In the genomic region with DNA sequence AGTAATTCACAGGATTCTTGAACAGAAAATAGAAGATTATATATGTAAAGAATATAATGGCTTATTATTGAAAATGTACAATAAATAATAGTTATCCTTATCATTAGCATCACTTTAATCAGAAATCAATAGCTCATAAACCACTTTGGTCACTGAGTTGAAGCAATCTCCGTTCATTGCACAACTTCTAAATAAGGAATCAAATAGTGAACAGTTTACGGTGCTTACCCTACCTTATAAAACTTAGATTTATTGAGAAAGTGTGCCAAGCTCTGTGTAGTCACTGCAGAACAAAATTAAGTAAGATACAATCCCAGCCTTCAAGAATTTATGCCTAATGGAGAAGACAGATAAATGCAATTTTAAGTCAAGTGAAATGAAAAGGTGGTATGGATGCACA, we compare ENCODE assay signal across 2 cellular contexts.
TF ChIP-seq lines count a peak whose summit lies in the region.

No MANE protein-coding gene starts in this region.

TF ChIP-seq in H1, 55 proteins besides CTCF, POLR2A, EP300 and RAD21:
- no peak for TF ChIP-seq RNF2 (IDR thresholded peaks at IDR 0.05; ENCODE audit: borderline replicate concordance, low read depth, low read length, missing control alignments, poor library complexity, severe bottlenecking)
- TF ChIP-seq, protein P1, sequence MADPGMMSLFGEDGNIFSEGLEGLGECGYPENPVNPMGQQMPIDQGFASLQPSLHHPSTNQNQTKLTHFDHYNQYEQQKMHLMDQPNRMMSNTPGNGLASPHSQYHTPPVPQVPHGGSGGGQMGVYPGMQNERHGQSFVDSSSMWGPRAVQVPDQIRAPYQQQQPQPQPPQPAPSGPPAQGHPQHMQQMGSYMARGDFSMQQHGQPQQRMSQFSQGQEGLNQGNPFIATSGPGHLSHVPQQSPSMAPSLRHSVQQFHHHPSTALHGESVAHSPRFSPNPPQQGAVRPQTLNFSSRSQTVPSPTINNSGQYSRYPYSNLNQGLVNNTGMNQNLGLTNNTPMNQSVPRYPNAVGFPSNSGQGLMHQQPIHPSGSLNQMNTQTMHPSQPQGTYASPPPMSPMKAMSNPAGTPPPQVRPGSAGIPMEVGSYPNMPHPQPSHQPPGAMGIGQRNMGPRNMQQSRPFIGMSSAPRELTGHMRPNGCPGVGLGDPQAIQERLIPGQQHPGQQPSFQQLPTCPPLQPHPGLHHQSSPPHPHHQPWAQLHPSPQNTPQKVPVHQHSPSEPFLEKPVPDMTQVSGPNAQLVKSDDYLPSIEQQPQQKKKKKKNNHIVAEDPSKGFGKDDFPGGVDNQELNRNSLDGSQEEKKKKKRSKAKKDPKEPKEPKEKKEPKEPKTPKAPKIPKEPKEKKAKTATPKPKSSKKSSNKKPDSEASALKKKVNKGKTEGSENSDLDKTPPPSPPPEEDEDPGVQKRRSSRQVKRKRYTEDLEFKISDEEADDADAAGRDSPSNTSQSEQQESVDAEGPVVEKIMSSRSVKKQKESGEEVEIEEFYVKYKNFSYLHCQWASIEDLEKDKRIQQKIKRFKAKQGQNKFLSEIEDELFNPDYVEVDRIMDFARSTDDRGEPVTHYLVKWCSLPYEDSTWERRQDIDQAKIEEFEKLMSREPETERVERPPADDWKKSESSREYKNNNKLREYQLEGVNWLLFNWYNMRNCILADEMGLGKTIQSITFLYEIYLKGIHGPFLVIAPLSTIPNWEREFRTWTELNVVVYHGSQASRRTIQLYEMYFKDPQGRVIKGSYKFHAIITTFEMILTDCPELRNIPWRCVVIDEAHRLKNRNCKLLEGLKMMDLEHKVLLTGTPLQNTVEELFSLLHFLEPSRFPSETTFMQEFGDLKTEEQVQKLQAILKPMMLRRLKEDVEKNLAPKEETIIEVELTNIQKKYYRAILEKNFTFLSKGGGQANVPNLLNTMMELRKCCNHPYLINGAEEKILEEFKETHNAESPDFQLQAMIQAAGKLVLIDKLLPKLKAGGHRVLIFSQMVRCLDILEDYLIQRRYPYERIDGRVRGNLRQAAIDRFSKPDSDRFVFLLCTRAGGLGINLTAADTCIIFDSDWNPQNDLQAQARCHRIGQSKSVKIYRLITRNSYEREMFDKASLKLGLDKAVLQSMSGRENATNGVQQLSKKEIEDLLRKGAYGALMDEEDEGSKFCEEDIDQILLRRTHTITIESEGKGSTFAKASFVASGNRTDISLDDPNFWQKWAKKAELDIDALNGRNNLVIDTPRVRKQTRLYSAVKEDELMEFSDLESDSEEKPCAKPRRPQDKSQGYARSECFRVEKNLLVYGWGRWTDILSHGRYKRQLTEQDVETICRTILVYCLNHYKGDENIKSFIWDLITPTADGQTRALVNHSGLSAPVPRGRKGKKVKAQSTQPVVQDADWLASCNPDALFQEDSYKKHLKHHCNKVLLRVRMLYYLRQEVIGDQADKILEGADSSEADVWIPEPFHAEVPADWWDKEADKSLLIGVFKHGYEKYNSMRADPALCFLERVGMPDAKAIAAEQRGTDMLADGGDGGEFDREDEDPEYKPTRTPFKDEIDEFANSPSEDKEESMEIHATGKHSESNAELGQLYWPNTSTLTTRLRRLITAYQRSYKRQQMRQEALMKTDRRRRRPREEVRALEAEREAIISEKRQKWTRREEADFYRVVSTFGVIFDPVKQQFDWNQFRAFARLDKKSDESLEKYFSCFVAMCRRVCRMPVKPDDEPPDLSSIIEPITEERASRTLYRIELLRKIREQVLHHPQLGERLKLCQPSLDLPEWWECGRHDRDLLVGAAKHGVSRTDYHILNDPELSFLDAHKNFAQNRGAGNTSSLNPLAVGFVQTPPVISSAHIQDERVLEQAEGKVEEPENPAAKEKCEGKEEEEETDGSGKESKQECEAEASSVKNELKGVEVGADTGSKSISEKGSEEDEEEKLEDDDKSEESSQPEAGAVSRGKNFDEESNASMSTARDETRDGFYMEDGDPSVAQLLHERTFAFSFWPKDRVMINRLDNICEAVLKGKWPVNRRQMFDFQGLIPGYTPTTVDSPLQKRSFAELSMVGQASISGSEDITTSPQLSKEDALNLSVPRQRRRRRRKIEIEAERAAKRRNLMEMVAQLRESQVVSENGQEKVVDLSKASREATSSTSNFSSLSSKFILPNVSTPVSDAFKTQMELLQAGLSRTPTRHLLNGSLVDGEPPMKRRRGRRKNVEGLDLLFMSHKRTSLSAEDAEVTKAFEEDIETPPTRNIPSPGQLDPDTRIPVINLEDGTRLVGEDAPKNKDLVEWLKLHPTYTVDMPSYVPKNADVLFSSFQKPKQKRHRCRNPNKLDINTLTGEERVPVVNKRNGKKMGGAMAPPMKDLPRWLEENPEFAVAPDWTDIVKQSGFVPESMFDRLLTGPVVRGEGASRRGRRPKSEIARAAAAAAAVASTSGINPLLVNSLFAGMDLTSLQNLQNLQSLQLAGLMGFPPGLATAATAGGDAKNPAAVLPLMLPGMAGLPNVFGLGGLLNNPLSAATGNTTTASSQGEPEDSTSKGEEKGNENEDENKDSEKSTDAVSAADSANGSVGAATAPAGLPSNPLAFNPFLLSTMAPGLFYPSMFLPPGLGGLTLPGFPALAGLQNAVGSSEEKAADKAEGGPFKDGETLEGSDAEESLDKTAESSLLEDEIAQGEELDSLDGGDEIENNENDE (IDR thresholded peaks at IDR 0.05; ENCODE audit: insufficient replicate concordance, low read length): no peak
- no peak for TF ChIP-seq TCF12 (IDR thresholded peaks at IDR 0.05; ENCODE audit: low read depth, low read length)
- TF ChIP-seq FOSL1 (IDR thresholded peaks at IDR 0.05; ENCODE audit: insufficient read depth, low read depth, low read length): no peak
- TF ChIP-seq GTF2F1 (IDR thresholded peaks at IDR 0.05; ENCODE audit: borderline replicate concordance, low read depth, low read length): no peak
- TF ChIP-seq SUZ12 (IDR thresholded peaks at IDR 0.05; ENCODE audit: low read length): no peak
- no peak for TF ChIP-seq SIRT6 (IDR thresholded peaks at IDR 0.05; ENCODE audit: low read length)
- TF ChIP-seq SIX5 (IDR thresholded peaks at IDR 0.05; ENCODE audit: low read depth, low read length): no peak
- no peak for TF ChIP-seq MAFK (IDR thresholded peaks at IDR 0.05; ENCODE audit: low read depth, low read length)
- no peak for TF ChIP-seq CHD1 (IDR thresholded peaks at IDR 0.05; ENCODE audit: low read depth, low read length)
- no peak for TF ChIP-seq YY1 (IDR thresholded peaks at IDR 0.05; ENCODE audit: low read depth, low read length)
- TF ChIP-seq, protein P2, sequence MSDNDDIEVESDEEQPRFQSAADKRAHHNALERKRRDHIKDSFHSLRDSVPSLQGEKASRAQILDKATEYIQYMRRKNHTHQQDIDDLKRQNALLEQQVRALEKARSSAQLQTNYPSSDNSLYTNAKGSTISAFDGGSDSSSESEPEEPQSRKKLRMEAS (IDR thresholded peaks at IDR 0.05): no peak
- TF ChIP-seq KDM1A (IDR thresholded peaks at IDR 0.05; ENCODE audit: borderline replicate concordance, low read length): no peak
- TF ChIP-seq EZH2 (IDR thresholded peaks at IDR 0.05; ENCODE audit: low read depth, low read length, severe bottlenecking): no peak
- no peak for TF ChIP-seq POLR2AphosphoS5 (IDR thresholded peaks at IDR 0.05; ENCODE audit: low read depth, low read length)
- no peak for TF ChIP-seq SP4 (IDR thresholded peaks at IDR 0.05; ENCODE audit: low read length)

TF ChIP-seq in SK-N-SH treated with all-trans-retinoic acid at 6 μM for 48 hours, 23 proteins besides CTCF, POLR2A, EP300 and RAD21:
- TF ChIP-seq ZNF70 (CRISPR knock-in tag; IDR thresholded peaks at IDR 0.05) (no peak), ZFP3 (CRISPR knock-in tag; IDR thresholded peaks at IDR 0.05) (no peak), PPARA (CRISPR knock-in tag; IDR thresholded peaks at IDR 0.05; ENCODE audit: borderline replicate concordance) (no peak), ZNF8 (CRISPR knock-in tag; IDR thresholded peaks at IDR 0.05) (no peak), CSDC2 (CRISPR knock-in tag; IDR thresholded peaks at IDR 0.05) (no peak), SNAI2 (CRISPR knock-in tag; IDR thresholded peaks at IDR 0.05) (no peak), GLIS3 (CRISPR knock-in tag; IDR thresholded peaks at IDR 0.05) (no peak), ZFP30 (CRISPR knock-in tag; IDR thresholded peaks at IDR 0.05) (no peak), TOX (CRISPR knock-in tag; IDR thresholded peaks at IDR 0.05; ENCODE audit: borderline replicate concordance) (no peak), ZNF565 (CRISPR knock-in tag; conservative IDR thresholded peaks at IDR 0.05; ENCODE audit: low read depth) (no peak), ESRRG (CRISPR knock-in tag; IDR thresholded peaks at IDR 0.05) (no peak), TCF4 (CRISPR knock-in tag; IDR thresholded peaks at IDR 0.05; ENCODE audit: borderline replicate concordance) (no peak), ISL1 (CRISPR knock-in tag; IDR thresholded peaks at IDR 0.05) (no peak), BACH2 (CRISPR knock-in tag; IDR thresholded peaks at IDR 0.05; ENCODE audit: borderline replicate concordance) (no peak), OSR1 (CRISPR knock-in tag; IDR thresholded peaks at IDR 0.05) (no peak)
- TF ChIP-seq, protein P3, sequence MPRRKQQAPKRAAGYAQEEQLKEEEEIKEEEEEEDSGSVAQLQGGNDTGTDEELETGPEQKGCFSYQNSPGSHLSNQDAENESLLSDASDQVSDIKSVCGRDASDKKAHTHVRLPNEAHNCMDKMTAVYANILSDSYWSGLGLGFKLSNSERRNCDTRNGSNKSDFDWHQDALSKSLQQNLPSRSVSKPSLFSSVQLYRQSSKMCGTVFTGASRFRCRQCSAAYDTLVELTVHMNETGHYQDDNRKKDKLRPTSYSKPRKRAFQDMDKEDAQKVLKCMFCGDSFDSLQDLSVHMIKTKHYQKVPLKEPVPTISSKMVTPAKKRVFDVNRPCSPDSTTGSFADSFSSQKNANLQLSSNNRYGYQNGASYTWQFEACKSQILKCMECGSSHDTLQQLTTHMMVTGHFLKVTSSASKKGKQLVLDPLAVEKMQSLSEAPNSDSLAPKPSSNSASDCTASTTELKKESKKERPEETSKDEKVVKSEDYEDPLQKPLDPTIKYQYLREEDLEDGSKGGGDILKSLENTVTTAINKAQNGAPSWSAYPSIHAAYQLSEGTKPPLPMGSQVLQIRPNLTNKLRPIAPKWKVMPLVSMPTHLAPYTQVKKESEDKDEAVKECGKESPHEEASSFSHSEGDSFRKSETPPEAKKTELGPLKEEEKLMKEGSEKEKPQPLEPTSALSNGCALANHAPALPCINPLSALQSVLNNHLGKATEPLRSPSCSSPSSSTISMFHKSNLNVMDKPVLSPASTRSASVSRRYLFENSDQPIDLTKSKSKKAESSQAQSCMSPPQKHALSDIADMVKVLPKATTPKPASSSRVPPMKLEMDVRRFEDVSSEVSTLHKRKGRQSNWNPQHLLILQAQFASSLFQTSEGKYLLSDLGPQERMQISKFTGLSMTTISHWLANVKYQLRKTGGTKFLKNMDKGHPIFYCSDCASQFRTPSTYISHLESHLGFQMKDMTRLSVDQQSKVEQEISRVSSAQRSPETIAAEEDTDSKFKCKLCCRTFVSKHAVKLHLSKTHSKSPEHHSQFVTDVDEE (CRISPR knock-in tag; IDR thresholded peaks at IDR 0.05): no peak
- TF ChIP-seq, protein P4, sequence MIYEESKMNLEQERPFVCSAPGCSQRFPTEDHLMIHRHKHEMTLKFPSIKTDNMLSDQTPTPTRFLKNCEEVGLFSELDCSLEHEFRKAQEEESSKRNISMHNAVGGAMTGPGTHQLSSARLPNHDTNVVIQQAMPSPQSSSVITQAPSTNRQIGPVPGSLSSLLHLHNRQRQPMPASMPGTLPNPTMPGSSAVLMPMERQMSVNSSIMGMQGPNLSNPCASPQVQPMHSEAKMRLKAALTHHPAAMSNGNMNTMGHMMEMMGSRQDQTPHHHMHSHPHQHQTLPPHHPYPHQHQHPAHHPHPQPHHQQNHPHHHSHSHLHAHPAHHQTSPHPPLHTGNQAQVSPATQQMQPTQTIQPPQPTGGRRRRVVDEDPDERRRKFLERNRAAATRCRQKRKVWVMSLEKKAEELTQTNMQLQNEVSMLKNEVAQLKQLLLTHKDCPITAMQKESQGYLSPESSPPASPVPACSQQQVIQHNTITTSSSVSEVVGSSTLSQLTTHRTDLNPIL (CRISPR knock-in tag; IDR thresholded peaks at IDR 0.05; ENCODE audit: low read depth): no peak
